In genomic region chrX:110853610-110854009, GRCh38 we compare ENCODE assay signal across 9 cellular contexts. TPM values are rescaled to one million over a fixed set of nuclear protein-coding genes. Genes with fewer than 3 reads are reported as not detected.
DNase-seq lines count a peak whose midpoint lies in the region; ATAC-seq, FAIRE-seq and TF ChIP-seq lines count a peak whose summit lies in the region.
"Had no signal": no experiment of that assay in that cellular context is flagged by ENCODE, and none has a peak within 500 bp of the region (broad histone marks: within the 10 kb centered on the region; RNA-seq: fewer than 3 reads in every experiment).

No MANE protein-coding gene starts in this region.

- H3K36me3 ChIP-seq in MM.1S (replicated peaks; ENCODE audit: insufficient read depth, low read length) (no peaks in the 10 kb centered on the region), vagina (no peaks in the 10 kb centered on the region)

- H3K79me2 ChIP-seq in MM.1S (ENCODE audit: low read length): no peaks in the 10 kb centered on the region

- intact Hi-C loops in vagina (cut with DNase I): no loop called here

- no peaks in the 10 kb centered on the region for H4K20me1 ChIP-seq in MM.1S (ENCODE audit: insufficient read depth, low read length)

- H3K4me2 ChIP-seq in MM.1S (ENCODE audit: low read depth, low read length): no peak overlapping the region

- H3K9me2 ChIP-seq in MM.1S (replicated peaks; ENCODE audit: insufficient read depth, low read length): no peaks in the 10 kb centered on the region

- TF ChIP-seq POLR2A in GM12892 (IDR thresholded peaks at IDR 0.05; ENCODE audit: low read depth, low read length): no peak
- TF ChIP-seq POLR2A in vagina (IDR thresholded peaks at IDR 0.05): no peak

- DNase-seq in GM12892 (ENCODE audit: insufficient read length): no peak
- peak; percentile 23 for DNase-seq in MM.1S
- DNase-seq in left lobe of liver (ENCODE audit: low spot score): peak; percentile 39
- DNase-seq in SKM-1 treated with dmso at 0.1 percent for 144 hours (lab: John Stamatoyannopoulos, UW; ENCODE audit: unreplicated experiment): no peak
- no peak for DNase-seq in NK-92 treated with Interleukin-12 subunit alpha and Interleukin-12 subunit beta, amount 100 ng/mL, for 24 hours (lab: John Stamatoyannopoulos, UW)
- DNase-seq in vagina (ENCODE audit: extremely low spot score in 2 of 2): no peak

- TF ChIP-seq CTCF in MM.1S (IDR thresholded peaks at IDR 0.05; ENCODE audit: low read length): peak; percentile 35
- peak; percentile 45 for TF ChIP-seq CTCF in VCaP (conservative IDR thresholded peaks at IDR 0.05)
- TF ChIP-seq CTCF in vagina (IDR thresholded peaks at IDR 0.05): no peak

- no peak overlapping the region for H2AFZ ChIP-seq in MM.1S (ENCODE audit: low read length)

- no peak overlapping the region for H3K9ac ChIP-seq in MM.1S (ENCODE audit: low read length)

- peak; percentile 51 for FAIRE-seq in GM12892 (lab: Jason Lieb, UNC)
- FAIRE-seq: frontal cortex had no signal

- H3K4me3 ChIP-seq in MM.1S (ENCODE audit: low read length) (no peak overlapping the region), vagina (no peak overlapping the region)

- H3K27ac ChIP-seq in MM.1S (ENCODE audit: low read length) (no peak overlapping the region), VCaP (no peak overlapping the region), vagina (no peak overlapping the region)

- peaks cover 12% of the 10 kb centered on the region for H3K4me1 ChIP-seq in MM.1S (ENCODE audit: low read length)
- H3K4me1 ChIP-seq in vagina: no peaks in the 10 kb centered on the region

- H3K9me3 ChIP-seq in MM.1S (replicated peaks; ENCODE audit: insufficient read depth, low read length) (no peaks in the 10 kb centered on the region), vagina (no peaks in the 10 kb centered on the region)

- no peaks in the 10 kb centered on the region for H3K27me3 ChIP-seq in MM.1S (replicated peaks; ENCODE audit: insufficient read depth, low read length)
- H3K27me3 ChIP-seq in vagina: no peaks in the 10 kb centered on the region

- no peaks in the 10 kb centered on the region for H3F3A ChIP-seq in MM.1S (ENCODE audit: insufficient read depth, low read length)

- peak; percentile 79 for ATAC-seq in left lobe of liver
- no peak for ATAC-seq in HG03108 (IDR thresholded peaks at IDR 0.05; ENCODE audit: unreplicated experiment)

RNA-seq across cellular contexts. Expression of gene CHRDL1, which starts 58.0 kb away (rescaled TPM):
- polyA plus RNA-seq in GM12892 (2012; ENCODE audit: missing spikeins): not detected
- total RNA-seq in left lobe of liver (0.28 TPM), vagina (36.8 TPM)

Comparison
In these comparisons a context has a peak if more than half of its experiments do, and no peak if none do; other contexts are left out.
1. DNase-seq: peak in MM.1S (single experiment) and left lobe of liver (single experiment); none in GM12892 (single experiment), SKM-1 treated with dmso at 0.1 percent for 144 hours (single experiment), NK-92 treated with Interleukin-12 subunit alpha and Interleukin-12 subunit beta, amount 100 ng/mL, for 24 hours (single experiment) and vagina (0 of 2).
2. CTCF ChIP-seq: peak in MM.1S (single experiment) and VCaP (single experiment); none in vagina (0 of 3).
3. RNA of gene CHRDL1, which starts 58.0 kb away (total RNA-seq): 36.8 TPM in vagina (single experiment); 0.28 TPM in left lobe of liver (single experiment); every median in the first group is over 10 times any median in the second.